Comparison of ENCODE assay signal across 13 cellular contexts in genomic region chr2:109341363-109341762, GRCh38.
"Had no signal": no experiment of that assay in that cellular context is flagged by ENCODE, and none has a peak within 500 bp of the region (broad histone marks: within the 10 kb centered on the region; RNA-seq: fewer than 3 reads in every experiment).

No MANE protein-coding gene starts in this region.

- H3K9me3 Mint-ChIP-seq: activated CD4-positive, alpha-beta T cell treated with anti-CD3 and anti-CD28 coated beads, Interleukin-2, amount 10 ng/mL, durations not matched to agents 24 days and 14 days; activated naive CD8-positive, alpha-beta T cell treated with anti-CD3 and anti-CD28 coated beads for 36 hours; stimulated activated naive CD8-positive, alpha-beta T cell treated with anti-CD3 and anti-CD28 coated beads, Interleukin-15, Interleukin-2, amounts not matched to agents 100 ng/mL and 50 ng/mL, for 24 hours had no signal

- FAIRE-seq: islet of Langerhans had no signal

- H3K4me3 ChIP-seq: heart left ventricle had no signal

- H3K27ac ChIP-seq: heart left ventricle had no signal

- H3K36me3 Mint-ChIP-seq: activated naive CD8-positive, alpha-beta T cell treated with anti-CD3 and anti-CD28 coated beads for 36 hours had no signal

- H3K9me3 ChIP-seq: heart left ventricle had no signal

- H3K4me3 Mint-ChIP-seq: activated CD4-positive, alpha-beta T cell treated with anti-CD3 and anti-CD28 coated beads, Interleukin-2, amount 10 ng/mL, durations not matched to agents 24 days and 14 days; activated naive CD8-positive, alpha-beta T cell treated with anti-CD3 and anti-CD28 coated beads for 36 hours; nephron progenitor cell; stimulated activated naive CD8-positive, alpha-beta T cell treated with anti-CD3 and anti-CD28 coated beads, Interleukin-15, Interleukin-2, amounts not matched to agents 100 ng/mL and 50 ng/mL, for 24 hours had no signal

- H3K27me3 ChIP-seq: heart left ventricle had no signal

- H3K27me3 Mint-ChIP-seq: activated naive CD8-positive, alpha-beta T cell treated with anti-CD3 and anti-CD28 coated beads for 36 hours; stimulated activated naive CD8-positive, alpha-beta T cell treated with anti-CD3 and anti-CD28 coated beads, Interleukin-15, Interleukin-2, amounts not matched to agents 100 ng/mL and 50 ng/mL, for 24 hours had no signal

- ATAC-seq: heart left ventricle, left lobe of liver had no signal

- H3K36me3 ChIP-seq: heart left ventricle had no signal

- H3K27ac Mint-ChIP-seq: activated CD4-positive, alpha-beta T cell treated with anti-CD3 and anti-CD28 coated beads, Interleukin-2, amount 10 ng/mL, durations not matched to agents 24 days and 14 days; activated naive CD8-positive, alpha-beta T cell treated with anti-CD3 and anti-CD28 coated beads for 36 hours; stimulated activated naive CD8-positive, alpha-beta T cell treated with anti-CD3 and anti-CD28 coated beads, Interleukin-15, Interleukin-2, amounts not matched to agents 100 ng/mL and 50 ng/mL, for 24 hours had no signal

- DNase-seq: activated CD4-positive, alpha-beta T cell treated with anti-CD3 and anti-CD28 coated beads, Interleukin-2, amount 10 ng/mL, durations not matched to agents 24 days and 14 days; activated CD8-positive, alpha-beta memory T cell treated with anti-CD3 and anti-CD28 coated beads for 24 hours; activated naive CD8-positive, alpha-beta T cell treated with anti-CD3 and anti-CD28 coated beads for 36 hours; anterior cingulate cortex; foreskin melanocyte; heart left ventricle; mesenchymal stem cell; nephron progenitor cell; stimulated activated CD4-positive, alpha-beta T cell treated with anti-CD3 and anti-CD28 coated beads, Interleukin-4, amount 100 ng/mL, for 1 hour; stimulated activated CD8-positive, alpha-beta memory T cell treated with anti-CD3 and anti-CD28 coated beads, Interleukin-4, amount 100 ng/mL, for 48 hours had no signal
